9 cellular contexts compared by ENCODE assay signal in genomic region chr1:2108213-2108876, GRCh38. TPM values are rescaled to one million over a fixed set of nuclear protein-coding genes. Genes with fewer than 3 reads are reported as not detected.
DNase-seq lines count a peak whose midpoint lies in the region; ATAC-seq and TF ChIP-seq lines count a peak whose summit lies in the region.
"Had no signal": no experiment of that assay in that cellular context is flagged by ENCODE, and none has a peak within 500 bp of the region (broad histone marks: within the 10 kb centered on the region; RNA-seq: fewer than 3 reads in every experiment).

No MANE protein-coding gene starts in this region.

- H3K36me3 ChIP-seq in heart left ventricle (no peaks in the 10 kb centered on the region), upper lobe of right lung (peaks cover 6% of the 10 kb centered on the region)

- no peak for TF ChIP-seq POLR2A in heart left ventricle (IDR thresholded peaks at IDR 0.05)

- no peaks in the 10 kb centered on the region for H3K27me3 ChIP-seq in heart left ventricle
- no peaks in the 10 kb centered on the region for H3K27me3 ChIP-seq in upper lobe of right lung

- H3K4me1 ChIP-seq in heart left ventricle, result peaks cover 0 to 4% (median 0%) of the 10 kb centered on the region in 12 donors
- H3K4me1 ChIP-seq in upper lobe of right lung, result peaks cover 13% of the 10 kb centered on the region

- DNase-seq in Right ventricle myocardium superior (peak; percentile 47), cardiac septum (ENCODE audit: low spot score) (no peak), SK-MEL-5 (ENCODE audit: low read depth, low spot score) (peak; percentile 59), heart left ventricle (peak in 2 of 5 donors; percentile 39 to 55), upper lobe of right lung (peak; percentile 84), COR-L47 (lab: John Stamatoyannopoulos, UW) (no peak)

- in situ Hi-C loops in SK-MEL-5 (cut with HindIII; ENCODE audit: low pct_unique_long_range_greater_than_20kb, low sequenced_read_pairs), result no loop called here

- 68 to 85% (median 76%) methylated on average over 20 to 33 of the region's 33 CpGs for WGBS in heart left ventricle, 4 donors

- H3K4me3 ChIP-seq in heart left ventricle, result no peak overlapping the region
- H3K4me3 ChIP-seq in upper lobe of right lung, result no peak overlapping the region

- H3K9me3 ChIP-seq in heart left ventricle, result no peaks in the 10 kb centered on the region
- no peaks in the 10 kb centered on the region for H3K9me3 ChIP-seq in upper lobe of right lung

- intact Hi-C loops in Right ventricle myocardium superior (cut with DNase I), result no loop called here
- intact Hi-C loops in cardiac septum (cut with DNase I), result no loop called here
- intact Hi-C loops in heart left ventricle (cut with DNase I), result no loop called here
- intact Hi-C loops in upper lobe of right lung (cut with DNase I), result no loop called here

- no peak for ATAC-seq in Right ventricle myocardium superior (ENCODE audit: poor library complexity)
- peak in 2 of 4 donors; percentile 33 to 48 for ATAC-seq in heart left ventricle
- ATAC-seq in upper lobe of right lung, result peak; percentile 5
- no peak for ATAC-seq in GM19455 (IDR thresholded peaks at IDR 0.05; ENCODE audit: unreplicated experiment)
- no peak for ATAC-seq in GM21737 (IDR thresholded peaks at IDR 0.05; ENCODE audit: unreplicated experiment)

- H3K27ac ChIP-seq in heart left ventricle, result no peak overlapping the region
- H3K27ac ChIP-seq in upper lobe of right lung, result no peak overlapping the region
- H3K27ac ChIP-seq: epithelial cell of prostate had no signal

- TF ChIP-seq CTCF in heart left ventricle (IDR thresholded peaks at IDR 0.05) (peak in 7 of 12 donors; percentile 6 to 41 (median 35)), upper lobe of right lung (IDR thresholded peaks at IDR 0.05) (peak; percentile 13)

RNA-seq across cellular contexts. Expression of gene PRKCZ, which starts 58.1 kb away (rescaled TPM):
- total RNA-seq in Right ventricle myocardium superior, result 13.5 TPM
- 13.9 TPM for total RNA-seq in cardiac septum
- total RNA-seq in SK-MEL-5 (2014; rRNA removed; shearing (Covaris generic)), result 19.8 and 25.0 TPM in 2 replicates
- 26.2 and 27.4 TPM in 2 replicates for polyA plus RNA-seq in SK-MEL-5 (2015; cell fraction: cytosol; rRNA removed)
- polyA plus RNA-seq in SK-MEL-5 (2015; cell fraction: nucleus; rRNA removed), result 30.5 and 33.5 TPM in 2 replicates
- total RNA-seq in heart left ventricle, result 10 to 100 TPM; 12.5 to 17.3 (median 16.4) TPM
- 10 to 100 TPM; 16.7 to 20.7 TPM for polyA plus RNA-seq in heart left ventricle
- total RNA-seq in upper lobe of right lung, result 121 TPM

Comparison
In these comparisons a context has a peak if more than half of its experiments do, and no peak if none do; other contexts are left out.
1. DNase-seq: peak in Right ventricle myocardium superior (single experiment), SK-MEL-5 (single experiment) and upper lobe of right lung (single experiment); none in cardiac septum (single experiment) and COR-L47 (single experiment).